In the genomic region with DNA sequence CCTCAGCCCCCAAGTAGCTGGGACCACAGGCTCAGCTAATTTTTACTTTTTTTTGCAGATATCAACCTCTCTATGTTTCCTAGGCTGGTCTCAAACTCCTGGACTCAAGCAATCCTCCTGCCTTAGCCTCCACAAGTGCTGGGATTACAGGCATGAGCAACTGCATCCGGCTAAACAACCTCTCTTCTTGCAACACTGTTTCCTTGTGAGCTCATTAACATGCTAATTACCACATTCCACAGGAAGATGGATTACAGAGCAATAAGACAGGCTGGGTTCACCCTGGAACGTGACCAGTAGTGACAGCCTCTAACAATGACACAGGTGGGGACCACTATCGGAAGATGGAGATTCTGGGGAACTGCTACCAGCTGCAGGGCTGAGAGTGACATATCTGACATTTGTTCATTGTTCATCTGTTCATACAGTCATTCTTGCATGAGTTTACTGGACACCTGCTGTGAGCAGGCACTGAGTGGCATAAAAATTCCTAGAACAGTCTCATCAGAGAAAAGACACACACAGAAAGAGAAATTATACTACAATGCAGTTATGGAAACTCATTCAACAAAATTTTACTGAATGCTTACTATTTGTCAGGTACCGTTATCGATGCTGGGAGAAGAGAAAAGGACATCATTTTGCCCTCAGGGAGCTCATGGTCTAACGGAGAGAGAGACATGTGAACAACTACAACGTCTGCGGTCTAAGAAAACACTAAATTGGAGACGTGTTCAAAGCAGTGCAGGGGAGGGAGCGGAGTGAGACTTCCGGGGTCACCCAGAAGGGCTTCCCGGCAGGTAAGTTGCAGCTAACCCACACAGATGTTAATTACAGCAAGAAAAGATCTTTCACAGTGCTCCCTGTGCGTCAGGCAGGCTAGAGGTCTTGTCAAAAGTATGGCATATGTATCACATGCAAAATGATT, we compare ENCODE assay signal across 14 cellular contexts. TPM values are rescaled to one million over a fixed set of nuclear protein-coding genes. Genes with fewer than 3 reads are reported as not detected.
DNase-seq lines count a peak whose midpoint lies in the region; ATAC-seq and TF ChIP-seq lines count a peak whose summit lies in the region.
"Had no signal": no experiment of that assay in that cellular context is flagged by ENCODE, and none has a peak within 500 bp of the region (broad histone marks: within the 10 kb centered on the region; RNA-seq: fewer than 3 reads in every experiment).

No MANE protein-coding gene starts in this region.

- intact Hi-C loops in A673 (cut with micrococcal nuclease; ENCODE audit: unreplicated experiment) (no loop called here), HCT116 (cut with micrococcal nuclease) (no loop called here), right lobe of liver (cut with DNase I) (no loop called here)

- H3K27ac ChIP-seq in A673 (ENCODE audit: low read depth, low read length, poor library complexity, severe bottlenecking) (peak overlapping the region; percentile 45), HCT116 (ENCODE audit: low read depth, low read length) (no peak overlapping the region), right lobe of liver (peak overlapping the region; percentile 51 to 87 (median 82))
- H3K27ac ChIP-seq: BLaER1, breast epithelium had no signal

- H3K4me1 ChIP-seq in A673 (ENCODE audit: insufficient read depth, low read length, poor library complexity, severe bottlenecking) (peaks cover 22% of the 10 kb centered on the region), HCT116 (ENCODE audit: control insufficient read depth in 1 of 2, insufficient read depth in 2 of 2, low read length in 2 of 2) (peaks cover 17 to 25% of the 10 kb centered on the region in 2 experiments), right lobe of liver (peaks cover 0 to 31% (median 13%) of the 10 kb centered on the region in 4 donors)
- H3K4me1 ChIP-seq: BLaER1, breast epithelium had no signal

- RAD21 ChIA-PET in HCT116 (lab: Charles Lee; ENCODE audit: low non-redundant PET in 1 of 2, low total read pairs in 2 of 2, uncharacterized antibody in 2 of 2, unreplicated experiment in 2 of 2): no interaction called here

- BruUV-seq in A673 (replicated peaks; lab: Mats Ljungman, UMichigan) (no TSS peak), HCT116 (replicated peaks; lab: Mats Ljungman, UMichigan) (no TSS peak)

- H3K9me3 ChIP-seq in A673 (ENCODE audit: low read depth, low read length, poor library complexity, severe bottlenecking): no peaks in the 10 kb centered on the region
- no peaks in the 10 kb centered on the region for H3K9me3 ChIP-seq in HCT116 (ENCODE audit: control insufficient read depth in 1 of 2, insufficient read depth in 1 of 2, low read depth in 1 of 2, low read length in 2 of 2)
- H3K9me3 ChIP-seq in right lobe of liver: no peaks in the 10 kb centered on the region
- H3K9me3 ChIP-seq: BLaER1, breast epithelium had no signal

- no peaks in the 10 kb centered on the region for H3K79me2 ChIP-seq in HCT116 (ENCODE audit: insufficient read depth, low read length)

- H3K9me2 ChIP-seq in HCT116 (ENCODE audit: insufficient read depth): no peaks in the 10 kb centered on the region

- ATAC-seq in HCT116: no peak
- ATAC-seq in right lobe of liver: peak in 3 of 4 donors; percentile 1 to 34 (median 1)
- no peak for ATAC-seq in HG03280 (IDR thresholded peaks at IDR 0.05; ENCODE audit: unreplicated experiment)
- no peak for ATAC-seq in GM21723 (IDR thresholded peaks at IDR 0.05; ENCODE audit: unreplicated experiment)
- ATAC-seq: esophagus mucosa, natural killer cell had no signal

- H3K4me2 ChIP-seq in HCT116 (ENCODE audit: low read length): peak overlapping the region; percentile 53
- H3K4me2 ChIP-seq: BLaER1 had no signal

- POLR2A ChIA-PET in A673 (lab: Charles Lee; ENCODE audit: low non-redundant PET) (no interaction called here), HCT116 (lab: Charles Lee) (no interaction called here)

- H3K4me3 ChIP-seq in A673 (ENCODE audit: low read depth, low read length, poor library complexity, severe bottlenecking) (no peak overlapping the region), HCT116 (replicated peaks in 1 of 2; ENCODE audit: low read depth in 1 of 2, low read length in 2 of 2) (no peak overlapping the region), right lobe of liver (peak overlapping the region in 2 of 3 donors; percentile 33 to 38)
- H3K4me3 ChIP-seq: BLaER1, breast epithelium had no signal

- CTCF ChIA-PET in A673 (lab: Charles Lee): interaction anchor here (0.6 to 1.4 kb wide), 2 partner anchors 16 to 258 kb away, joined by 3 read pairs; no protein-coding TSS in a partner anchor
- CTCF ChIA-PET in HCT116 (lab: Charles Lee): no interaction called here

- no peak for TF ChIP-seq RAD21 in HCT116 (IDR thresholded peaks at IDR 0.05; ENCODE audit: low read depth)

- TF ChIP-seq POLR2A in HCT116 (IDR thresholded peaks at IDR 0.05; ENCODE audit: borderline replicate concordance, extremely low read depth, insufficient read depth, insufficient read length) (no peak), right lobe of liver (IDR thresholded peaks at IDR 0.05) (no peak)

- H3K27me3 ChIP-seq in A673 (replicated peaks; ENCODE audit: insufficient read depth, low read depth, low read length, poor library complexity): no peaks in the 10 kb centered on the region
- no peaks in the 10 kb centered on the region for H3K27me3 ChIP-seq in HCT116 (ENCODE audit: insufficient read depth, low read length)
- no peaks in the 10 kb centered on the region for H3K27me3 ChIP-seq in right lobe of liver
- H3K27me3 ChIP-seq: BLaER1, breast epithelium had no signal

- in situ Hi-C loops in KBM-7 (cut with MboI; ENCODE audit: low pct_unique_long_range_greater_than_20kb, low sequenced_read_pairs): no loop called here

- no peak overlapping the region for H2AFZ ChIP-seq in HCT116 (ENCODE audit: low read depth, low read length, poor library complexity, severe bottlenecking)

- 40% methylated on average over 13 of the region's 13 CpGs for WGBS in right lobe of liver (ENCODE audit: insufficient coverage, low coverage, low lambda C conversion rate, missing lambda C conversion rate)

- DNase-seq in A673 (ENCODE audit: low spot score) (peak; percentile 84), HCT116 (ENCODE audit: low read depth, low spot score) (no peak), right lobe of liver (no peak), KBM-7 (no peak), kidney glomerular epithelial cell (lab: John Stamatoyannopoulos, UW) (no peak)
- peak; percentile 8 for DNase-seq in activated effector memory CD4-positive, alpha-beta T cell treated with Interleukin-2 at 50 U/mL for 16 hours
- DNase-seq: natural killer cell, NCI-H2029 treated with DMSO at 0.1 percent for 48 hours had no signal

- H3K36me3 ChIP-seq in A673 (ENCODE audit: insufficient read depth, low read length, poor library complexity, severe bottlenecking): no peaks in the 10 kb centered on the region
- H3K36me3 ChIP-seq in HCT116 (ENCODE audit: control insufficient read depth in 1 of 2, insufficient read depth in 2 of 2, low read length in 2 of 2): no peaks in the 10 kb centered on the region
- H3K36me3 ChIP-seq in right lobe of liver: no peaks in the 10 kb centered on the region
- H3K36me3 ChIP-seq: breast epithelium had no signal

- no peak overlapping the region for H3K9ac ChIP-seq in HCT116 (ENCODE audit: low read length)
- H3K9ac ChIP-seq: BLaER1 had no signal

- TF ChIP-seq CTCF in A673 (conservative IDR thresholded peaks at IDR 0.05; ENCODE audit: low read depth, low read length) (no peak), HCT116 (IDR thresholded peaks at IDR 0.05 in 2 of 3, conservative IDR thresholded peaks at IDR 0.05 in 1 of 3; ENCODE audit: borderline replicate concordance in 1 of 3, insufficient read depth in 1 of 3, low read depth in 2 of 3, low read length in 2 of 3) (no peak), right lobe of liver (IDR thresholded peaks at IDR 0.05) (no peak)

- no peaks in the 10 kb centered on the region for H4K20me1 ChIP-seq in HCT116 (ENCODE audit: insufficient read depth)
- H4K20me1 ChIP-seq: BLaER1 had no signal

TF ChIP-seq in HCT116, 20 proteins besides CTCF, POLR2A, EP300 and RAD21 (continues in another document):
- no peak for TF ChIP-seq ELF1 (IDR thresholded peaks at IDR 0.05; ENCODE audit: borderline replicate concordance, low read depth)
- no peak for TF ChIP-seq CEBPB (IDR thresholded peaks at IDR 0.05; ENCODE audit: low read depth)
- TF ChIP-seq CBX3 (IDR thresholded peaks at IDR 0.05; ENCODE audit: low read depth): no peak
- no peak for TF ChIP-seq EZH2phosphoT487 (IDR thresholded peaks at IDR 0.05; ENCODE audit: borderline replicate concordance)
- no peak for TF ChIP-seq ZBTB33 (IDR thresholded peaks at IDR 0.05; ENCODE audit: extremely low read depth, insufficient replicate concordance, low read length)
- no peak for TF ChIP-seq EGR1 (IDR thresholded peaks at IDR 0.05; ENCODE audit: low read depth)
- no peak for TF ChIP-seq SRF (IDR thresholded peaks at IDR 0.05; ENCODE audit: low read depth)
- no peak for TF ChIP-seq ZFX (IDR thresholded peaks at IDR 0.05)
- TF ChIP-seq SIN3A (IDR thresholded peaks at IDR 0.05; ENCODE audit: low read depth): no peak
- no peak for TF ChIP-seq FOSL1 (IDR thresholded peaks at IDR 0.05; ENCODE audit: low read depth)
- no peak for TF ChIP-seq POLR2AphosphoS5 (IDR thresholded peaks at IDR 0.05; ENCODE audit: low read depth, low read length)
- TF ChIP-seq YY1 (IDR thresholded peaks at IDR 0.05; ENCODE audit: extremely low read depth, insufficient replicate concordance, low read depth, low read length): no peak
- TF ChIP-seq EZH2 (IDR thresholded peaks at IDR 0.05): no peak
- TF ChIP-seq SP1 (IDR thresholded peaks at IDR 0.05; ENCODE audit: low read depth): no peak
- no peak for TF ChIP-seq JUND (IDR thresholded peaks at IDR 0.05)

RNA-seq across cellular contexts. Expression of gene PROC, which starts 37.6 kb away (rescaled TPM):
- 0.37 TPM in 1 of 2 replicates, not detected in the other for total RNA-seq in A673 (2021)
- total RNA-seq in HCT116 (2021; ENCODE audit: unreplicated experiment): not detected
- polyA plus RNA-seq in HCT116 (2012): not detected in 2 replicates
- 100 to 1,000 TPM; 224 to 447 (median 319) TPM for total RNA-seq in right lobe of liver
- total RNA-seq: breast epithelium, natural killer cell had no signal
- polyA plus RNA-seq: IgD-negative memory B cell had no signal

Comparison
In these comparisons a context has a peak if more than half of its experiments do, and no peak if none do; other contexts are left out.
1. DNase-seq: peak in A673 (single experiment) and activated effector memory CD4-positive, alpha-beta T cell treated with Interleukin-2 at 50 U/mL for 16 hours (single experiment); none in HCT116 (single experiment), right lobe of liver (0 of 3), KBM-7 (single experiment) and kidney glomerular epithelial cell (single experiment).
2. H3K4me3 ChIP-seq: peak in right lobe of liver (2 of 3); none in A673 (single experiment) and HCT116 (0 of 2).
3. ATAC-seq: peak in right lobe of liver (3 of 4); none in HCT116 (single experiment), HG03280 (single experiment) and GM21723 (single experiment).
4. RNA of gene PROC, which starts 37.6 kb away (total RNA-seq): 224 to 447 TPM in right lobe of liver; 0.37 TPM in A673 and not detected in HCT116 (single experiment); every median in the first group is over 100 times any median in the second.